ENCODE assay signal across 8 cellular contexts in the genomic region with DNA sequence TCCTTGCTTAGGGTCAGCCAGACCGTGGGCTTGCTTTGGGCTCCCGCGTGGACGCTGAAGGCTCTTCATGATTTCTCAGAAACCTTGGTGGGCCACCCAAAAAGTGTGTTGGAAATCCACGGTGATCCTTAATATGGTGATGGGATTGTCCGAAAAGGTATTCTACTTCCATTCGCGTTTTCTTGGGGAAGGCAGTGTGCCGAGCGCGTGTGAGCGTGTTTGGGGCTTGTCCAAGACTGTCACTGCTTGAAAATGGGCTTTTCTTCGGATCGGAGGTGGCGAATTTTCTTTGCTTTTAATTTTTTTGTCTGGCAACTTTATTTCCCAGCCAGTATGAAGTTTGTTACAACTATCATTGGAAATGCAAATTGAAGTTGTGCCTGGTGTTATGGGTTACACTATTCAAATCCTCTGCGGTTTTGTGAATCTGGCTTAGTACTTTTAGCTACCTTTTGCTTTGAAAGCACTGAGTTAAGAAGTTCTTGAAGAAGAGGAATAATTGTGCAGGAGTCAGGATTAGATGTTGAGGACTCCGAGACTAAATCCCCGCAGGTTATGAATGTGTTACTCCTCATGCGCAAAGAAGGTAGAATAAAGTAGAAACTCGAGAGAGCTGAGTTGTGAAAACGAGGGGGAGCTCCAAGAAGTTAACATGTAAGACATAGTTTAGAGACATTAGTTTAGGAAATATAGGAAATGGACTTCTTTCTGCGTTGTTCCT. TPM values are rescaled to one million over a fixed set of nuclear protein-coding genes. Genes with fewer than 3 reads are reported as not detected.
DNase-seq lines count a peak whose midpoint lies in the region; ATAC-seq and TF ChIP-seq lines count a peak whose summit lies in the region.

No MANE protein-coding gene starts in this region.

- no peak overlapping the region for H2AFZ ChIP-seq in fibroblast of lung (ENCODE audit: low read length)

- H3K4me3 ChIP-seq in GM12875 (ENCODE audit: low read depth, low read length) (peak overlapping the region; percentile 67), SJCRH30 (peak overlapping the region; percentile 73), fibroblast of lung (replicated peaks in 1 of 4; ENCODE audit: control extremely low read depth in 1 of 4, insufficient read depth in 1 of 4, low read depth in 3 of 4, low read length in 4 of 4) (peak overlapping the region; percentile 54 to 92 (median 74))

- peak overlapping the region; percentile 81 for H3K27ac ChIP-seq in SJCRH30
- peak overlapping the region; percentile 57 for H3K27ac ChIP-seq in fibroblast of lung (ENCODE audit: insufficient read depth, low read length)

- ATAC-seq in GM21528 (IDR thresholded peaks at IDR 0.05; ENCODE audit: low FRiP score, unreplicated experiment): no peak
- ATAC-seq in GM21423 (IDR thresholded peaks at IDR 0.05; ENCODE audit: unreplicated experiment): no peak

- H3K9me3 ChIP-seq in SJCRH30 (replicated peaks): peaks cover 9% of the 10 kb centered on the region
- no peaks in the 10 kb centered on the region for H3K9me3 ChIP-seq in fibroblast of lung (ENCODE audit: control insufficient read depth, insufficient read depth, low read depth, low read length)

- peak overlapping the region; percentile 76 for H3K9ac ChIP-seq in fibroblast of lung (ENCODE audit: insufficient read depth, low read length)

- H4K20me1 ChIP-seq in fibroblast of lung (ENCODE audit: control insufficient read depth, extremely low read depth, insufficient read depth, low read length): no peaks in the 10 kb centered on the region

- H3K4me1 ChIP-seq in SJCRH30: peaks cover 3% of the 10 kb centered on the region; the same call in 1 of the 2 replicates
- H3K4me1 ChIP-seq in fibroblast of lung (ENCODE audit: control insufficient read depth, extremely low read depth, insufficient read depth, low read length): peaks cover 5% of the 10 kb centered on the region

- no peak for TF ChIP-seq CTCF in GM12875 (IDR thresholded peaks at IDR 0.05; ENCODE audit: borderline replicate concordance, insufficient read depth, low read depth, low read length)
- TF ChIP-seq CTCF in fibroblast of lung (conservative IDR thresholded peaks at IDR 0.05 in 1 of 2, IDR thresholded peaks at IDR 0.05 in 1 of 2; ENCODE audit: low read depth in 1 of 2, low read length in 2 of 2): no peak

- peaks cover 74% of the 10 kb centered on the region for H3K79me2 ChIP-seq in fibroblast of lung (ENCODE audit: control insufficient read depth, insufficient read depth, low read length)

- H3K4me2 ChIP-seq in fibroblast of lung (ENCODE audit: extremely low read depth, insufficient read depth, low read length): peak overlapping the region; percentile 89

- DNase-seq in SJCRH30 (peak in 1 of 2 experiments; percentile 56), fibroblast of lung (ENCODE audit: low read depth in 2 of 2) (peak; percentile 23 to 57), pons (ENCODE audit: low spot score) (peak; percentile 43), cortex of kidney (lab: John Stamatoyannopoulos, UW) (no peak)
- no peak for DNase-seq in stimulated activated CD8-positive, alpha-beta memory T cell treated with anti-CD3 and anti-CD28 coated beads, Interleukin-4, amount 100 ng/mL, for 48 hours

- H3K36me3 ChIP-seq in SJCRH30 (peaks cover 43% of the 10 kb centered on the region), fibroblast of lung (ENCODE audit: control insufficient read depth, insufficient read depth, low read length) (peaks cover 4% of the 10 kb centered on the region)

- no peaks in the 10 kb centered on the region for H3K27me3 ChIP-seq in SJCRH30
- no peaks in the 10 kb centered on the region for H3K27me3 ChIP-seq in fibroblast of lung (ENCODE audit: control insufficient read depth, insufficient read depth, low read length)

RNA-seq across cellular contexts. Expression of gene SPRY1, which starts 3.2 kb away (rescaled TPM):
- 38.5 and 42.6 TPM in 2 replicates for total RNA-seq in SJCRH30 (2014; rRNA removed; shearing (Covaris generic))
- total RNA-seq in fibroblast of lung: 14.9 and 21.3 TPM in 2 replicates
- 15.3 and 23.9 TPM in 2 replicates for polyA plus RNA-seq in fibroblast of lung
- polyA plus RNA-seq in fibroblast of lung (2012): 21.2 and 41.6 TPM in 2 replicates
- 38.5 and 59.3 TPM in 2 replicates for polyA minus RNA-seq in fibroblast of lung (ENCODE audit: low replicate concordance)

Comparison
In these comparisons a context has a peak if more than half of its experiments do, and no peak if none do; other contexts are left out.
1. DNase-seq: peak in fibroblast of lung (2 of 2) and pons (single experiment); none in cortex of kidney (single experiment) and stimulated activated CD8-positive, alpha-beta memory T cell treated with anti-CD3 and anti-CD28 coated beads, Interleukin-4, amount 100 ng/mL, for 48 hours (single experiment).
2. Peak in every context shown above with its lines, with median percentiles within 50 percentile points of each other: H3K4me3 ChIP-seq.